ENCODE assay signal across 19 cellular contexts in genomic region chr4:162837679-162838078, GRCh38.
"Had no signal": no experiment of that assay in that cellular context is flagged by ENCODE, and none has a peak within 500 bp of the region (broad histone marks: within the 10 kb centered on the region; RNA-seq: fewer than 3 reads in every experiment).

No MANE protein-coding gene starts in this region.

- H3K79me2 ChIP-seq: parathyroid adenoma had no signal

- H2AFZ ChIP-seq: parathyroid adenoma had no signal

- H3K9ac ChIP-seq: parathyroid adenoma had no signal

- H3K27ac ChIP-seq: dorsolateral prefrontal cortex, gastrocnemius medialis, lower lobe of right lung, parathyroid adenoma, testis, tibial artery, upper lobe of right lung, vagina had no signal

- H3K27me3 ChIP-seq: dorsolateral prefrontal cortex, gastrocnemius medialis, testis, tibial artery, upper lobe of right lung, vagina had no signal

- FAIRE-seq: colon, keratinocyte had no signal

- H3K4me3 ChIP-seq: dorsolateral prefrontal cortex, gastrocnemius medialis, lower lobe of right lung, testis, tibial artery, upper lobe of right lung, vagina had no signal

- H3K9me3 ChIP-seq: gastrocnemius medialis, lower lobe of right lung, testis, tibial artery, upper lobe of right lung, vagina had no signal

- DNase-seq: dorsolateral prefrontal cortex; effector CD4-positive, alpha-beta T cell; foreskin fibroblast; gastrocnemius medialis; head of caudate nucleus; left ventricle myocardium superior; lower lobe of right lung; naive thymus-derived CD8-positive, alpha-beta T cell; stimulated activated CD4-positive, alpha-beta T cell treated with anti-CD3 and anti-CD28 coated beads, Interleukin-2, amount 100 ng/mL, for 24 hours; stimulated activated CD4-positive, alpha-beta T cell treated with anti-CD3 and anti-CD28 coated beads, Interleukin-4, amount 100 ng/mL, for 24 hours; stimulated activated naive CD8-positive, alpha-beta T cell treated with anti-CD3 and anti-CD28 coated beads, Interleukin-15, Interleukin-2, amounts not matched to agents 100 U/mL and 50 U/mL, for 24 hours; substantia nigra; testis; tibial artery; upper lobe of right lung had no signal

- H3K36me3 ChIP-seq: gastrocnemius medialis, lower lobe of right lung, tibial artery, upper lobe of right lung, vagina had no signal
